1 cellular context compared by ENCODE assay signal in the genomic region with DNA sequence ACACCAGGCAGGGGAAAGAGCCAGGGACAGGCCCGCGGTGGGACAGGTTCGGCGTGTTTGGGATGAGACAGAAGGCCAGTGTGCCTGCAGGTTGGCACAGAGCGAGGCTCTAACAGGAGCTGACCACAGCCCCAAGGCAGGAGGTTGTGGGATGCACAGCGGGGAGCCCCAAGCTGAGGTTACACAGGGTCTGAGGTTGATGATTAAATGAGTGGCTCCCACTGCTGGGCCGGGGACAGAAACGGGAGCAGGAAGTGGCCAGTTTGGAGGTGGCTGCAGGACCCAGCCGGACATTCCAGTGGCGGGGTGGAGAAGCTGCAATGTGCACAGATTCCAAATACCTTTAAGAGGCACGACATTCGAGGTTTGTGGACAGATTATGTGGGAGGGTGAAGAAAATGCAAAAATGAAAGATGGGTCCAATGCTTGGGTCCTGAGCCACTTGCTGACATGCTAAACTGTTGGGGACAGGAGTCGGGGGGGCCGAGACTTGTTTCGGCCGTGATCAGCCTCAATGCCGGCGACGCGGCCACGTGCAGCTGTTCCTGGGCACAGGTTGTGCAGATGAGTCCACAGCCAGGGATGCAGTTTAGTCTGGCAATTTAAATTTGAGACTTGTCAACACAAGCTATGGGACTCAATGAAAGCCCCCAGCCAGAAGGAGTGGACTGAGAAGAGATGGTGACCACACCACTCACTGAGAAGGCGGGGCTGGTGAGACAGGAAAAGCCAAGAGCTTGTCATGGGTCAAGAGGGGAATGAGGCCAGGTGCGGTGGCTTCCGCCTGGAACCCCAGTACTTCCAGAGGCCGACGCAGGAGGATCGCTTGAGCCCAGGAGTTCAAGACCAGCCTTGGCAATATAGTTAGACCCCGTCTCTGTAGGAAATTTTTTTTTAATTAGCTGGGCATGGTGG.
A peak's percentile ranks its signal among the peaks of the same experiment; 100 is the strongest.
TF ChIP-seq lines count a peak whose summit lies in the region.

No MANE protein-coding gene starts in this region.

TF ChIP-seq in HepG2, 621 proteins besides CTCF, POLR2A, EP300 and RAD21 (continued from another document and continues in another):
- peak; percentile 34; the same call in 1 of the 2 replicates for TF ChIP-seq ZBTB26 (CRISPR knock-in tag; IDR thresholded peaks at IDR 0.05; ENCODE audit: borderline replicate concordance)
- peak; percentile 91 for TF ChIP-seq ELF3 (CRISPR knock-in tag; IDR thresholded peaks at IDR 0.05)
- no peak for TF ChIP-seq NFYC (CRISPR knock-in tag; IDR thresholded peaks at IDR 0.05)
- peak; percentile 60; the same call in 1 of the 2 replicates for TF ChIP-seq ZNF605 (CRISPR knock-in tag; IDR thresholded peaks at IDR 0.05)
- TF ChIP-seq UBTF (CRISPR knock-in tag; IDR thresholded peaks at IDR 0.05) = peak; percentile 47
- no peak for TF ChIP-seq ZNF546 (CRISPR knock-in tag; conservative IDR thresholded peaks at IDR 0.05)
- TF ChIP-seq BHLHE40 (IDR thresholded peaks at IDR 0.05; ENCODE audit: low read length) = no peak
- TF ChIP-seq PITX1 (CRISPR knock-in tag; IDR thresholded peaks at IDR 0.05) = 0 out of 2 replicates have a peak, but pooled peaks have one; percentile 40
- TF ChIP-seq ZNF292 (CRISPR knock-in tag; IDR thresholded peaks at IDR 0.05; ENCODE audit: borderline replicate concordance, low read depth) = peak; percentile 54; the same call in 1 of the 2 replicates
- no peak for TF ChIP-seq MLLT10 (CRISPR knock-in tag; IDR thresholded peaks at IDR 0.05)
- TF ChIP-seq FOXP1 (IDR thresholded peaks at IDR 0.05) = no peak
- no peak for TF ChIP-seq FOXP1 (CRISPR knock-in tag; IDR thresholded peaks at IDR 0.05)
- TF ChIP-seq, protein P1, sequence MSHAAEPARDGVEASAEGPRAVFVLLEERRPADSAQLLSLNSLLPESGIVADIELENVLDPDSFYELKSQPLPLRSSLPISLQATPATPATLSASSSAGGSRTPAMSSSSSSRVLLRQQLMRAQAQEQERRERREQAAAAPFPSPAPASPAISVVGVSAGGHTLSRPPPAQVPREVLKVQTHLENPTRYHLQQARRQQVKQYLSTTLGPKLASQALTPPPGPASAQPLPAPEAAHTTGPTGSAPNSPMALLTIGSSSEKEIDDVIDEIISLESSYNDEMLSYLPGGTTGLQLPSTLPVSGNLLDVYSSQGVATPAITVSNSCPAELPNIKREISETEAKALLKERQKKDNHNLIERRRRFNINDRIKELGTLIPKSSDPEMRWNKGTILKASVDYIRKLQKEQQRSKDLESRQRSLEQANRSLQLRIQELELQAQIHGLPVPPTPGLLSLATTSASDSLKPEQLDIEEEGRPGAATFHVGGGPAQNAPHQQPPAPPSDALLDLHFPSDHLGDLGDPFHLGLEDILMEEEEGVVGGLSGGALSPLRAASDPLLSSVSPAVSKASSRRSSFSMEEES (CRISPR knock-in tag; IDR thresholded peaks at IDR 0.05) = no peak
- no peak for TF ChIP-seq ATF7 (IDR thresholded peaks at IDR 0.05)
- no peak for TF ChIP-seq ATF7 (CRISPR knock-in tag; IDR thresholded peaks at IDR 0.05)
- no peak for TF ChIP-seq NR2F6 (IDR thresholded peaks at IDR 0.05)
- TF ChIP-seq NR2F6 (CRISPR knock-in tag; IDR thresholded peaks at IDR 0.05) = 0 out of 2 replicates have a peak, but pooled peaks have one; percentile 47
- TF ChIP-seq FIP1L1 (IDR thresholded peaks at IDR 0.05; ENCODE audit: borderline replicate concordance, insufficient read depth, low read depth, low read length) = no peak
- no peak for TF ChIP-seq ZNF562 (CRISPR knock-in tag; IDR thresholded peaks at IDR 0.05; ENCODE audit: borderline replicate concordance)
- no peak for TF ChIP-seq TRIM22 (IDR thresholded peaks at IDR 0.05)
- 0 out of 2 replicates have a peak, but pooled peaks have one; percentile 5 for TF ChIP-seq ZNF792 (CRISPR knock-in tag; IDR thresholded peaks at IDR 0.05)
- TF ChIP-seq, protein P2, sequence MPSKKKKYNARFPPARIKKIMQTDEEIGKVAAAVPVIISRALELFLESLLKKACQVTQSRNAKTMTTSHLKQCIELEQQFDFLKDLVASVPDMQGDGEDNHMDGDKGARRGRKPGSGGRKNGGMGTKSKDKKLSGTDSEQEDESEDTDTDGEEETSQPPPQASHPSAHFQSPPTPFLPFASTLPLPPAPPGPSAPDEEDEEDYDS (CRISPR knock-in tag; IDR thresholded peaks at IDR 0.05) = no peak; the same call in 1 of the 2 replicates
- TF ChIP-seq ZNF33B (CRISPR knock-in tag; IDR thresholded peaks at IDR 0.05) = 0 out of 2 replicates have a peak, but pooled peaks have one; percentile 57
- peak; percentile 24; the same call in 1 of the 2 replicates for TF ChIP-seq ZNF788 (CRISPR knock-in tag; IDR thresholded peaks at IDR 0.05; ENCODE audit: borderline replicate concordance)
- no peak for TF ChIP-seq NR1H2 (CRISPR knock-in tag; IDR thresholded peaks at IDR 0.05; ENCODE audit: borderline replicate concordance, low read depth)
- no peak for TF ChIP-seq KAT7 (CRISPR knock-in tag; IDR thresholded peaks at IDR 0.05; ENCODE audit: borderline replicate concordance)
- no peak for TF ChIP-seq SP2 (CRISPR knock-in tag; IDR thresholded peaks at IDR 0.05)
- TF ChIP-seq, protein P3, sequence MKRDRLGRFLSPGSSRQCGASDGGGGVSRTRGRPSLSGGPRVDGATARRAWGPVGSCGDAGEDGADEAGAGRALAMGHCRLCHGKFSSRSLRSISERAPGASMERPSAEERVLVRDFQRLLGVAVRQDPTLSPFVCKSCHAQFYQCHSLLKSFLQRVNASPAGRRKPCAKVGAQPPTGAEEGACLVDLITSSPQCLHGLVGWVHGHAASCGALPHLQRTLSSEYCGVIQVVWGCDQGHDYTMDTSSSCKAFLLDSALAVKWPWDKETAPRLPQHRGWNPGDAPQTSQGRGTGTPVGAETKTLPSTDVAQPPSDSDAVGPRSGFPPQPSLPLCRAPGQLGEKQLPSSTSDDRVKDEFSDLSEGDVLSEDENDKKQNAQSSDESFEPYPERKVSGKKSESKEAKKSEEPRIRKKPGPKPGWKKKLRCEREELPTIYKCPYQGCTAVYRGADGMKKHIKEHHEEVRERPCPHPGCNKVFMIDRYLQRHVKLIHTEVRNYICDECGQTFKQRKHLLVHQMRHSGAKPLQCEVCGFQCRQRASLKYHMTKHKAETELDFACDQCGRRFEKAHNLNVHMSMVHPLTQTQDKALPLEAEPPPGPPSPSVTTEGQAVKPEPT (CRISPR knock-in tag; IDR thresholded peaks at IDR 0.05; ENCODE audit: low read depth) = peak; percentile 18
- TF ChIP-seq, protein P4, sequence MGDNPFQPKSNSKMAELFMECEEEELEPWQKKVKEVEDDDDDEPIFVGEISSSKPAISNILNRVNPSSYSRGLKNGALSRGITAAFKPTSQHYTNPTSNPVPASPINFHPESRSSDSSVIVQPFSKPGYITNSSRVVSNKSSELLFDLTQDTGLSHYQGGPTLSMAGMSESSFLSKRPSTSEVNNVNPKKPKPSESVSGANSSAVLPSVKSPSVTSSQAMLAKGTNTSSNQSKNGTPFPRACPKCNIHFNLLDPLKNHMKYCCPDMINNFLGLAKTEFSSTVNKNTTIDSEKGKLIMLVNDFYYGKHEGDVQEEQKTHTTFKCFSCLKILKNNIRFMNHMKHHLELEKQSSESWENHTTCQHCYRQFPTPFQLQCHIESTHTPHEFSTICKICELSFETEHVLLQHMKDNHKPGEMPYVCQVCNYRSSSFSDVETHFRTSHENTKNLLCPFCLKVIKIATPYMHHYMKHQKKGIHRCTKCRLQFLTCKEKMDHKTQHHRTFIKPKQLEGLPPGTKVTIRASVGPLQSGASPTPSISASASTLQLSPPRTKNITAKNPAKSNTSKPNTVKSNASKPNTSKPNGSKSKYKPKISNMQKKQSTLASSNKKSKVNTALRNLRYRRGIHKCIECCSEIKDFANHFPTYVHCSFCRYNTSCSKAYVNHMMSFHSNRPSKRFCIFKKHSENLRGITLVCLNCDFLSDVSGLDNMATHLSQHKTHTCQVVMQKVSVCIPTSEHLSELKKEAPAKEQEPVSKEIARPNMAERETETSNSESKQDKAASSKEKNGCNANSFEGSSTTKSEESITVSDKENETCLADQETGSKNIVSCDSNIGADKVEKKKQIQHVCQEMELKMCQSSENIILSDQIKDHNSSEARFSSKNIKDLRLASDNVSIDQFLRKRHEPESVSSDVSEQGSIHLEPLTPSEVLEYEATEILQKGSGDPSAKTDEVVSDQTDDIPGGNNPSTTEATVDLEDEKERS (CRISPR knock-in tag; IDR thresholded peaks at IDR 0.05) = peak; percentile 74; the same call in 1 of the 2 replicates
- TF ChIP-seq ZNF740 (CRISPR knock-in tag; IDR thresholded peaks at IDR 0.05) = peak; percentile 56; the same call in 1 of the 2 replicates
- peak; percentile 57; the same call in 1 of the 2 replicates for TF ChIP-seq POGK (CRISPR knock-in tag; conservative IDR thresholded peaks at IDR 0.05)
- TF ChIP-seq SOX6 (IDR thresholded peaks at IDR 0.05) = no peak
- no peak; the same call in 1 of the 2 replicates for TF ChIP-seq SOX6 (CRISPR knock-in tag; IDR thresholded peaks at IDR 0.05)
- peak; percentile 63; the same call in 1 of the 2 replicates for TF ChIP-seq SNAI1 (CRISPR knock-in tag; IDR thresholded peaks at IDR 0.05; ENCODE audit: borderline replicate concordance)
- no peak for TF ChIP-seq SMARCE1 (IDR thresholded peaks at IDR 0.05; ENCODE audit: borderline replicate concordance)
- 0 out of 2 replicates have a peak, but pooled peaks have one; percentile 39 for TF ChIP-seq SNAPC2 (CRISPR knock-in tag; IDR thresholded peaks at IDR 0.05)
- TF ChIP-seq DBP (CRISPR knock-in tag; IDR thresholded peaks at IDR 0.05; ENCODE audit: not compliant biosample characterization) = no peak
- peak; percentile 49; the same call in 1 of the 2 replicates for TF ChIP-seq AHR (CRISPR knock-in tag; IDR thresholded peaks at IDR 0.05)
- TF ChIP-seq ARNT (IDR thresholded peaks at IDR 0.05) = no peak
- peak; percentile 12 for TF ChIP-seq HNF1B (CRISPR knock-in tag; IDR thresholded peaks at IDR 0.05)
- TF ChIP-seq PHB2 (IDR thresholded peaks at IDR 0.05; ENCODE audit: partially characterized antibody) = no peak
